Comparison of ENCODE assay signal across 9 cellular contexts in the genomic region with DNA sequence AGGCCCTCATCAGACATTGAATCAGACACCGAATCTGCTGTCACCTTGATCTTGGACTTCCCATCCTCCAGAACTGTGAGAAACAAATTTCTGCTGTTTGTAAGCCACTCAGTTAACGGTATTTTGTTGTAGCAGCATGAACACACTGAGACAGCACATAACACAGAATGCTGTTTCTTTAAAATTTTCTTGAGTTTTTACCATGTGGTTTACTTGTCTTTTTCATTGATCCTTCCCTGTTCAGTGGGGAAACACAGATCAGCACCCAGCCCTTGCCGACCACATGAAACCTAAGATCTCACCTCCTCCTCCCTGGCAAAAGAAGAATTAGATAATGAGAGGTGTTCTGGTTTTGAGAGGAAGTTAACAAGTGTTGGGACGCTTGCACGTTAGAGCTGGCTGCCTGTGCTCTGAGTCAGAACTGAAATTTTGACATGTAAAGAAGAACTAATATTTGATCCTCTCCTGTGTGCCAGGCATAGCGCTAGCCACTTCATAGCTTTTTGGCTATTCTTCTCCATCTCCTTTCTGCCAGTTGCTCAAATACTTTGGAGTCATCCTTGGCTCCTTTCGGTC.
DNase-seq lines count a peak whose midpoint lies in the region; ATAC-seq and TF ChIP-seq lines count a peak whose summit lies in the region.
"Had no signal": no experiment of that assay in that cellular context is flagged by ENCODE, and none has a peak within 500 bp of the region (broad histone marks: within the 10 kb centered on the region; RNA-seq: fewer than 3 reads in every experiment).

No MANE protein-coding gene starts in this region.

- CTCF ChIA-PET in T-cell (lab: Charles Lee) = no interaction called here
- CTCF ChIA-PET in Caco-2 (lab: Charles Lee) = no interaction called here

- WGBS in thymus = 49% methylated on average over 7 of the region's 7 CpGs
- WGBS in thyroid gland, 2 donors = 89 to 93% methylated on average over 7 of the region's 7 CpGs

- no peak for TF ChIP-seq CTCF in Caco-2 (IDR thresholded peaks at IDR 0.05; ENCODE audit: insufficient read depth in 1 of 2, low read depth in 1 of 2, low read length in 1 of 2, severe bottlenecking in 1 of 2, unreplicated experiment in 1 of 2)
- no peak for TF ChIP-seq CTCF in thyroid gland (IDR thresholded peaks at IDR 0.05)

- H3K9me3 ChIP-seq in thymus (ENCODE audit: control insufficient read depth) (no peaks in the 10 kb centered on the region), Caco-2 (no peaks in the 10 kb centered on the region), thyroid gland (no peaks in the 10 kb centered on the region)

- no peak for TF ChIP-seq POLR2A in thyroid gland (IDR thresholded peaks at IDR 0.05)

- peaks cover 4% of the 10 kb centered on the region for H3K36me3 ChIP-seq in thymus (ENCODE audit: control insufficient read depth, insufficient read depth)
- H3K36me3 ChIP-seq in Caco-2 (ENCODE audit: control insufficient read depth, insufficient read depth, low read length) = no peaks in the 10 kb centered on the region
- no peaks in the 10 kb centered on the region for H3K36me3 ChIP-seq in thyroid gland

- peaks cover 33% of the 10 kb centered on the region for H3K36me3 Mint-ChIP-seq in T-cell
- H3K36me3 Mint-ChIP-seq in central memory CD8-positive, alpha-beta T cell (ENCODE audit: insufficient read depth) = peaks cover 22% of the 10 kb centered on the region
- peaks cover 10% of the 10 kb centered on the region for H3K36me3 Mint-ChIP-seq in Caco-2 (ENCODE audit: insufficient read depth, unreplicated experiment)

- H3K4me3 Mint-ChIP-seq in T-cell (peak overlapping the region; percentile 21 to 67 (median 49)), Caco-2 (ENCODE audit: unreplicated experiment) (no peak overlapping the region)
- peak overlapping the region; percentile 62 for H3K4me3 Mint-ChIP-seq in central memory CD8-positive, alpha-beta T cell
- H3K4me3 Mint-ChIP-seq: HFFc6 had no signal

- no peaks in the 10 kb centered on the region for H3K27me3 ChIP-seq in thymus (ENCODE audit: control insufficient read depth, insufficient read depth)
- no peaks in the 10 kb centered on the region for H3K27me3 ChIP-seq in Caco-2 (replicated peaks; ENCODE audit: control insufficient read depth, insufficient read depth, low read length)
- no peaks in the 10 kb centered on the region for H3K27me3 ChIP-seq in thyroid gland

- BruUV-seq in Caco-2 (replicated peaks; lab: Mats Ljungman, UMichigan) = no TSS peak

- H3K4me3 ChIP-seq in thymus (ENCODE audit: low read length) (no peak overlapping the region), Caco-2 (ENCODE audit: low read depth, low read length) (no peak overlapping the region), thyroid gland (replicated peaks in 1 of 3) (no peak overlapping the region)

- H3K27ac Mint-ChIP-seq in T-cell (peak overlapping the region; percentile 89 to 92), Caco-2 (ENCODE audit: unreplicated experiment) (no peak overlapping the region)
- peak overlapping the region; percentile 79 for H3K27ac Mint-ChIP-seq in central memory CD8-positive, alpha-beta T cell (ENCODE audit: low read depth)
- H3K27ac Mint-ChIP-seq: HFFc6 had no signal

- DNase-seq in activated CD8-positive, alpha-beta memory T cell treated with anti-CD3 and anti-CD28 coated beads for 24 hours = peak; percentile 77
- no peak for DNase-seq in activated CD8-positive, alpha-beta memory T cell treated with anti-CD3 and anti-CD28 coated beads, Interleukin-2, amount 50 U/mL, for 48 hours
- DNase-seq in T-cell = peak in 33 of 34 experiments; percentile 10 to 64 (median 35)
- DNase-seq in central memory CD8-positive, alpha-beta T cell (ENCODE audit: low spot score in 2 of 2) = peak in 1 of 2 donors; percentile 54
- DNase-seq in anterior cingulate cortex (lab: John Stamatoyannopoulos, UW) = no peak
- DNase-seq in Caco-2 = no peak
- no peak for DNase-seq in thyroid gland
- DNase-seq: HFFc6 had no signal

- H3K4me1 ChIP-seq in thymus (ENCODE audit: control insufficient read depth, insufficient read depth, low read length) = peaks cover 32% of the 10 kb centered on the region
- peaks cover 18% of the 10 kb centered on the region for H3K4me1 ChIP-seq in Caco-2
- peaks cover 24 to 40% of the 10 kb centered on the region in 2 donors for H3K4me1 ChIP-seq in thyroid gland

- intact Hi-C loops in Caco-2 (cut with micrococcal nuclease; ENCODE audit: unreplicated experiment) (no loop called here), thyroid gland (cut with DNase I) (no loop called here)

- peaks cover 77 to 90% (median 83%) of the 10 kb centered on the region in 3 donors for H3K4me1 Mint-ChIP-seq in T-cell
- peaks cover 78% of the 10 kb centered on the region for H3K4me1 Mint-ChIP-seq in central memory CD8-positive, alpha-beta T cell
- peaks cover 10% of the 10 kb centered on the region for H3K4me1 Mint-ChIP-seq in Caco-2 (ENCODE audit: low read depth, unreplicated experiment)

- H3K9me3 Mint-ChIP-seq in T-cell (peaks cover 0 to 8% (median 2%) of the 10 kb centered on the region in 3 donors), Caco-2 (ENCODE audit: unreplicated experiment) (peaks cover 6% of the 10 kb centered on the region)
- H3K9me3 Mint-ChIP-seq in central memory CD8-positive, alpha-beta T cell = no peaks in the 10 kb centered on the region
- H3K9me3 Mint-ChIP-seq: HFFc6 had no signal

- H3K27ac ChIP-seq in thymus (ENCODE audit: low read depth) (peak overlapping the region; percentile 55), thyroid gland (peak overlapping the region in 1 of 3 donors; percentile 17)

- ATAC-seq in T-cell (replicated peaks in 1 of 4) = peak; percentile 65 to 83 (median 77)
- ATAC-seq in central memory CD8-positive, alpha-beta T cell (replicated peaks; ENCODE audit: extremely low read depth, poor library complexity, severe bottlenecking) = peak; percentile 81

- no peaks in the 10 kb centered on the region for H3K27me3 Mint-ChIP-seq in T-cell
- no peaks in the 10 kb centered on the region for H3K27me3 Mint-ChIP-seq in central memory CD8-positive, alpha-beta T cell
- no peaks in the 10 kb centered on the region for H3K27me3 Mint-ChIP-seq in Caco-2 (ENCODE audit: insufficient read depth, unreplicated experiment)

- POLR2A ChIA-PET in T-cell (lab: Charles Lee) = no interaction called here
- POLR2A ChIA-PET in Caco-2 (lab: Charles Lee) = no interaction called here

Comparison
In these comparisons a context has a peak if more than half of its experiments do, and no peak if none do; other contexts are left out.
1. DNase-seq: peak in activated CD8-positive, alpha-beta memory T cell treated with anti-CD3 and anti-CD28 coated beads for 24 hours (single experiment) and T-cell (33 of 34); none in activated CD8-positive, alpha-beta memory T cell treated with anti-CD3 and anti-CD28 coated beads, Interleukin-2, amount 50 U/mL, for 48 hours (single experiment), anterior cingulate cortex (0 of 58), Caco-2 (0 of 2) and thyroid gland (0 of 2).